28 cellular contexts compared by ENCODE assay signal in the genomic region with DNA sequence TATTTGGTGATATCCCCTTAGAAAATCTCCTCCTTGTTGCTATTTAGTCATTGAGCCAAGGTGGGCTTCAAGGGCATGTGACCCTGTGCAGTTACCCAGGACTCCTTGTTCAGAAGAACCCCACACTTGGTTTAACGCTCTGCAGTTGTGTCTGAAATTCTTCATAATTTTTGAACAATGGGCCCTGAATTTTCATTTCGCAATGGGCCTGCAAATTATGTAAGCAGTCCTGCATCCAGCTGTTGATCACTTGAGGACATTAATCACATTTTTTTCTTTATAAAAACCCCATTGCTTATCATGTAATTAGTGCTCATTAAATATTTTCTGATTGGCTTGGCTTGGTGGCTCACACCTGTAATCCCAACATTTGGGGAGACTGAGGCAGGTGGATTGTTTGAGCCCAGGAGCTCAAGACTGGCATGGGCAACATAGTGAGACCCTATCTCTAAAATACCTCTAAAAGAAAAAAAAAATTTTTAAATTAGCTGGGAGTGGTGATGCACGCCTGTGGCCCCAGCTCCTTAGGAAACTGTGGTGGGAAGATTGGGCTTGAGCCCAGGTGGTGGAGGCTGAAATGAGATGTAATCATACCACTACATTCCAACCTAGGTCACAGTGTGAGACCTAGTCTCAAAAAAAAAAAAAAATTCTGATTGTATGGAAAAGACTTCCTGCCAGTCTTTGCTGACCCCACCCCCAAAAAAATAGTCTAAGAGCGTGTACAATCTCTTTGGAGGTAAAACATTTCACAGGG.
A peak's percentile ranks its signal among the peaks of the same experiment; 100 is the strongest.
DNase-seq lines count a peak whose midpoint lies in the region; ATAC-seq and TF ChIP-seq lines count a peak whose summit lies in the region.
"Had no signal": no experiment of that assay in that cellular context is flagged by ENCODE, and none has a peak within 500 bp of the region (broad histone marks: within the 10 kb centered on the region; RNA-seq: fewer than 3 reads in every experiment).

No MANE protein-coding gene starts in this region.

- no peak for TF ChIP-seq CTCF in choroid plexus epithelial cell (conservative IDR thresholded peaks at IDR 0.05; ENCODE audit: low read depth, low read length)

- no peak overlapping the region for H3K4me3 ChIP-seq in choroid plexus epithelial cell (ENCODE audit: low read depth, low read length)
- H3K4me3 ChIP-seq: A549, hepatocyte, SK-N-MC, skin epidermis, thoracic aorta, vagina had no signal

- DNase-seq in Daoy (ENCODE audit: low read depth) (peak; percentile 70), MV-4-11 (lab: John Stamatoyannopoulos, UW) (peak; percentile 8), choroid plexus epithelial cell (ENCODE audit: low read depth) (peak; percentile 57), non-pigmented ciliary epithelial cell (ENCODE audit: low read depth) (peak; percentile 43), NOMO-1 treated with dmso at 0.1 percent for 144 hours (lab: John Stamatoyannopoulos, UW; ENCODE audit: unreplicated experiment) (no peak), NCI-H1048 (lab: John Stamatoyannopoulos, UW) (no peak)
- no peak for DNase-seq in activated effector memory CD4-positive, alpha-beta T cell treated with Interleukin-2 at 50 U/mL for 16 hours
- DNase-seq: activated CD8-positive, alpha-beta T cell treated with anti-CD3 and anti-CD28 coated beads for 36 hours; activated T-cell treated with anti-CD3 and anti-CD28 coated beads for 4 hours; CD8-positive, alpha-beta T cell; cortex of kidney; effector memory CD8-positive, alpha-beta T cell; foreskin melanocyte; immature natural killer cell; naive B cell; NCI-H2081 treated with DMSO at 0.1 percent for 48 hours; NCI-H82; nucleus accumbens; T-helper 17 cell had no signal

- no peak for ATAC-seq in HG03469 (IDR thresholded peaks at IDR 0.05; ENCODE audit: unreplicated experiment)
- ATAC-seq: A549; activated CD8-positive, alpha-beta T cell treated with anti-CD3 and anti-CD28 coated beads for 36 hours; CD8-positive, alpha-beta T cell; effector memory CD8-positive, alpha-beta T cell; esophagus mucosa; left lobe of liver; T-helper 17 cell had no signal

Comparison
In these comparisons a context has a peak if more than half of its experiments do, and no peak if none do; other contexts are left out.
1. DNase-seq: peak in Daoy (single experiment), MV-4-11 (single experiment), choroid plexus epithelial cell (single experiment) and non-pigmented ciliary epithelial cell (single experiment); none in NOMO-1 treated with dmso at 0.1 percent for 144 hours (single experiment), NCI-H1048 (single experiment) and activated effector memory CD4-positive, alpha-beta T cell treated with Interleukin-2 at 50 U/mL for 16 hours (single experiment).